In the genomic region with DNA sequence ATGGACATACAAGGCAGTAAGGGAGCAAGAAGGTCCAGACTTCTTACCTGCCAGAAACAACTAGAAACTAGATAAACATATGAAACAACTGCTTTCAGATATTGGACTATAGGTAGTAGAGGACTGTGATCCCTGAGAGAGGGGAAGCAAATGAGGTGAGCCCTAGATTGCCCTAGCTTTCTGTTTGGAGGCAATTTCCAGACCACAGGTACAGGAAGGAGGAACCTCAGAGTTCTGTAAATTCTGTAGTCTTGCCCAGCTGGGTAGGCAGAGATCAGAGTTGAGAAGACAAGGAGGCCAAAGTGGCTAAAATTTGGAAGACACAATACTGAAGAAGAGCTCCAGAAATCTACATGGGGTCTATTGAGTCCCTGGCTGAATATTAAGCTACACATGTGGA, we compare ENCODE assay signal across 14 cellular contexts. TPM values are rescaled to one million over a fixed set of nuclear protein-coding genes. Genes with fewer than 3 reads are reported as not detected.
DNase-seq lines count a peak whose midpoint lies in the region; ATAC-seq and TF ChIP-seq lines count a peak whose summit lies in the region.
"Had no signal": no experiment of that assay in that cellular context is flagged by ENCODE, and none has a peak within 500 bp of the region (broad histone marks: within the 10 kb centered on the region; RNA-seq: fewer than 3 reads in every experiment).

No MANE protein-coding gene starts in this region.

- no peaks in the 10 kb centered on the region for H3K27me3 ChIP-seq in DOHH2 (ENCODE audit: control insufficient read depth, low read length)
- H3K27me3 ChIP-seq in smooth muscle cell (ENCODE audit: low read depth): no peaks in the 10 kb centered on the region
- H3K27me3 ChIP-seq: tibial nerve had no signal

- no peak overlapping the region for H3K4me3 Mint-ChIP-seq in activated CD8-positive, alpha-beta T cell treated with anti-CD3 and anti-CD28 coated beads, Interleukin-2, amount 10 ng/mL, durations not matched to agents 7 days and 5 days
- H3K4me3 Mint-ChIP-seq: activated B cell treated with CpG ODN at 0.5 μM for 24 hours, CD14-positive monocyte had no signal

- no peak overlapping the region for H2AFZ ChIP-seq in smooth muscle cell (ENCODE audit: low read depth)

- H3K36me3 ChIP-seq in DOHH2 (ENCODE audit: control insufficient read depth, low read length): peaks cover 69% of the 10 kb centered on the region
- peaks cover 9% of the 10 kb centered on the region for H3K36me3 ChIP-seq in smooth muscle cell (ENCODE audit: low read depth)
- H3K36me3 ChIP-seq: tibial nerve had no signal

- H3K27ac ChIP-seq in DOHH2 (ENCODE audit: low read depth, low read length) (peak overlapping the region; percentile 93), smooth muscle cell (ENCODE audit: low read depth) (no peak overlapping the region)
- H3K27ac ChIP-seq: tibial nerve had no signal

- CTCF ChIA-PET in activated CD8-positive, alpha-beta T cell treated with anti-CD3 and anti-CD28 coated beads, Interleukin-2, amount 10 ng/mL, durations not matched to agents 7 days and 5 days (lab: Charles Lee): interaction anchor here (1.1 to 14.9 kb wide), 4 partner anchors 16 to 204 kb away, joined by 3 to 150 read pairs (median 5); no protein-coding TSS in a partner anchor

- peaks cover 79% of the 10 kb centered on the region for H3K4me1 Mint-ChIP-seq in activated CD8-positive, alpha-beta T cell treated with anti-CD3 and anti-CD28 coated beads, Interleukin-2, amount 10 ng/mL, durations not matched to agents 7 days and 5 days (ENCODE audit: low read depth)

- TF ChIP-seq CTCF in DOHH2 (IDR thresholded peaks at IDR 0.05; ENCODE audit: low read depth, low read length, poor library complexity, severe bottlenecking): no peak
- no peak for TF ChIP-seq CTCF in smooth muscle cell (IDR thresholded peaks at IDR 0.05; ENCODE audit: borderline replicate concordance, insufficient read depth, poor library complexity, severe bottlenecking)

- peaks cover 99% of the 10 kb centered on the region for H3K4me1 ChIP-seq in DOHH2 (ENCODE audit: control insufficient read depth, low read length)
- H3K4me1 ChIP-seq in smooth muscle cell (ENCODE audit: low read depth): no peaks in the 10 kb centered on the region
- H3K4me1 ChIP-seq: tibial nerve had no signal

- POLR2A ChIA-PET in activated CD8-positive, alpha-beta T cell treated with anti-CD3 and anti-CD28 coated beads, Interleukin-2, amount 10 ng/mL, durations not matched to agents 7 days and 5 days (lab: Charles Lee): interaction anchor here (1.0 to 1.4 kb wide), 3 partner anchors 11 to 18 kb away, joined by 3 to 12 read pairs (median 3); no protein-coding TSS in a partner anchor

- H3K36me3 Mint-ChIP-seq in activated CD8-positive, alpha-beta T cell treated with anti-CD3 and anti-CD28 coated beads, Interleukin-2, amount 10 ng/mL, durations not matched to agents 7 days and 5 days (ENCODE audit: low read depth): peaks cover 70% of the 10 kb centered on the region

- H3K27ac Mint-ChIP-seq in activated CD8-positive, alpha-beta T cell treated with anti-CD3 and anti-CD28 coated beads, Interleukin-2, amount 10 ng/mL, durations not matched to agents 7 days and 5 days: peak overlapping the region; percentile 48
- H3K27ac Mint-ChIP-seq: activated B cell treated with CpG ODN at 0.5 μM for 24 hours, CD14-positive monocyte had no signal

- no peaks in the 10 kb centered on the region for H3K9me2 ChIP-seq in DOHH2 (replicated peaks; ENCODE audit: control insufficient read depth, low read length)

- ATAC-seq in GM19395 (IDR thresholded peaks at IDR 0.05; ENCODE audit: unreplicated experiment) (peak; percentile 49), HG03354 (IDR thresholded peaks at IDR 0.05; ENCODE audit: poor library complexity, severe bottlenecking, unreplicated experiment) (peak; percentile 45), HG03571 (IDR thresholded peaks at IDR 0.05; ENCODE audit: unreplicated experiment) (no peak)
- ATAC-seq in activated CD8-positive, alpha-beta T cell treated with anti-CD3 and anti-CD28 coated beads, Interleukin-2, amount 10 ng/mL, durations not matched to agents 7 days and 5 days: peak; percentile 58
- no peak for ATAC-seq in activated CD4-positive, CD25-positive, alpha-beta regulatory T cell treated with anti-CD3 and anti-CD28 coated beads, Interleukin-2, amount 50 U/mL, for 24 hours

- peak overlapping the region; percentile 56 for H3K4me3 ChIP-seq in DOHH2 (ENCODE audit: low read length)
- no peak overlapping the region for H3K4me3 ChIP-seq in smooth muscle cell
- H3K4me3 ChIP-seq: tibial nerve had no signal

- H3F3A ChIP-seq in DOHH2 (ENCODE audit: control insufficient read depth, insufficient read depth): peaks cover 34% of the 10 kb centered on the region
- peaks cover under 1% of the 10 kb centered on the region for H3F3A ChIP-seq in smooth muscle cell (ENCODE audit: low read depth)

- H3K79me2 ChIP-seq in DOHH2 (ENCODE audit: control insufficient read depth, low read length) (peaks cover 87% of the 10 kb centered on the region), smooth muscle cell (ENCODE audit: low read depth) (peaks cover 100% of the 10 kb centered on the region)

- peaks cover 34% of the 10 kb centered on the region for H3K9me3 Mint-ChIP-seq in activated CD8-positive, alpha-beta T cell treated with anti-CD3 and anti-CD28 coated beads, Interleukin-2, amount 10 ng/mL, durations not matched to agents 7 days and 5 days (ENCODE audit: insufficient read depth)

- no peak overlapping the region for H3K9ac ChIP-seq in smooth muscle cell (ENCODE audit: low read depth)

- H3K9me3 ChIP-seq in DOHH2 (ENCODE audit: control insufficient read depth, insufficient read depth, low read length) (peaks cover 15% of the 10 kb centered on the region; the same call in 1 of the 2 replicates), smooth muscle cell (replicated peaks; ENCODE audit: low read depth) (no peaks in the 10 kb centered on the region)

- H3K4me2 ChIP-seq in DOHH2 (ENCODE audit: low read length) (peak overlapping the region; percentile 71), smooth muscle cell (no peak overlapping the region)

- no peaks in the 10 kb centered on the region for H4K20me1 ChIP-seq in DOHH2 (ENCODE audit: control insufficient read depth, insufficient read depth, low read depth, low read length)
- peaks cover 93% of the 10 kb centered on the region for H4K20me1 ChIP-seq in smooth muscle cell (ENCODE audit: low read depth)

- H3K27me3 Mint-ChIP-seq in activated CD8-positive, alpha-beta T cell treated with anti-CD3 and anti-CD28 coated beads, Interleukin-2, amount 10 ng/mL, durations not matched to agents 7 days and 5 days (ENCODE audit: low read depth): no peaks in the 10 kb centered on the region
- H3K27me3 Mint-ChIP-seq: activated B cell treated with CpG ODN at 0.5 μM for 24 hours had no signal

- DNase-seq in activated CD8-positive, alpha-beta T cell treated with anti-CD3 and anti-CD28 coated beads, Interleukin-2, amount 10 ng/mL, durations not matched to agents 7 days and 5 days: no peak
- no peak for DNase-seq in smooth muscle cell (lab: John Stamatoyannopoulos, UW; ENCODE audit: unreplicated experiment)
- DNase-seq in effector CD8-positive, alpha-beta T cell (lab: John Stamatoyannopoulos, UW): no peak
- DNase-seq: activated B cell treated with CpG ODN at 0.5 μM for 24 hours, amygdala, mesendoderm, SHP77 treated with DMSO at 0.1 percent for 48 hours had no signal

RNA-seq across cellular contexts. Expression of a gene that starts 21.0 kb away (rescaled TPM):
- 100 to 1,000 TPM; 159 to 160 TPM for total RNA-seq in activated CD8-positive, alpha-beta T cell treated with anti-CD3 and anti-CD28 coated beads, Interleukin-2, amount 10 ng/mL, durations not matched to agents 7 days and 5 days
- 99.2 and 118 TPM in 2 replicates for total RNA-seq in smooth muscle cell
- polyA plus RNA-seq in smooth muscle cell: 26.7 and 34.2 TPM in 2 replicates

Comparison
In these comparisons a context has a peak if more than half of its experiments do, and no peak if none do; other contexts are left out.
1. ATAC-seq: peak in GM19395 (single experiment), HG03354 (single experiment) and activated CD8-positive, alpha-beta T cell treated with anti-CD3 and anti-CD28 coated beads, Interleukin-2, amount 10 ng/mL, durations not matched to agents 7 days and 5 days (single experiment); none in HG03571 (single experiment) and activated CD4-positive, CD25-positive, alpha-beta regulatory T cell treated with anti-CD3 and anti-CD28 coated beads, Interleukin-2, amount 50 U/mL, for 24 hours (0 of 2).